In the genomic region with DNA sequence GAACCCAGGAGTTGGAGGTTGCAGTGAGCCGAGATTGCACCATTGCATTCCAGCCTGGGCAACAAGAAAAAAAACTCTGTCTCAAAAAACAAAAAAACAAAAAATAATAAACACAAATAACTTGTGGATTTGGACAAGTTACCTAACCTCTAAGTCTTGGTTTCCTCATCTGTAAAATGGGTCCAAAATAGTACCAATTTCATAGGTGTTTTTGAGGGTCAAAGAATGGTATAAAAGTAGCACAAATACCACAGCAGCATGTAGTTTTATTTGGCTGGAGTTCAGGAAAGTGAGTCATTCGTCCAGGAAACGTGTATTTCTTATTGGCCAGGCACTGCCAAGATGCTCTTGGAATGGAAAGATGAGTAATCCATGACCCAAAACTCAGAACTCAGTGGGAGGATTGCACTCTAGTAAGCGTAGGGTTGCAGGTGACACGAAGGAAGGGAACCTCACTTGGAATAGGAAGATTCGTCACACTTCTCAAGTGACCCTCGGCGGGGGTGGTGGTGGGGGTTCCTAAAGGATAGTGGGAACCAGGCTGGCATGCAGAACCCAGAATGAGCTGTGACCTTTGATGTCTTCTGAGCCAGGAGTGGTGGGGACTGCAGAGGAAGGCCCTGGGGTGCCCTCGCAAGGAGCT, we compare ENCODE assay signal across 8 cellular contexts. TPM values are rescaled to one million over a fixed set of nuclear protein-coding genes. Genes with fewer than 3 reads are reported as not detected.
DNase-seq lines count a peak whose midpoint lies in the region; ATAC-seq lines count a peak whose summit lies in the region.

No MANE protein-coding gene starts in this region.

- peak; percentile 60 for DNase-seq in activated CD4-positive, alpha-beta T cell treated with anti-CD3 and anti-CD28 coated beads for 48 hours
- DNase-seq in activated CD4-positive, alpha-beta T cell treated with anti-CD3 and anti-CD28 coated beads for 1 hour: no peak
- DNase-seq in SK-MEL-5 (ENCODE audit: low read depth, low spot score) (peak; percentile 50), fibroblast of the conjunctiva (ENCODE audit: low read depth) (peak; percentile 95)
- DNase-seq in stimulated activated CD4-positive, alpha-beta T cell treated with anti-CD3 and anti-CD28 coated beads, TNF-alpha, amount 100 ng/mL, for 24 hours (ENCODE audit: low read depth in 3 of 3): peak in 2 of 3 experiments; percentile 11 to 35

- in situ Hi-C loops in SK-MEL-5 (cut with HindIII; ENCODE audit: low pct_unique_long_range_greater_than_20kb, low sequenced_read_pairs): no loop called here

- ATAC-seq in HG02981 (IDR thresholded peaks at IDR 0.05; ENCODE audit: unreplicated experiment) (no peak), GM19467 (IDR thresholded peaks at IDR 0.05; ENCODE audit: unreplicated experiment) (no peak), GM19397 (IDR thresholded peaks at IDR 0.05; ENCODE audit: unreplicated experiment) (no peak)

RNA-seq across cellular contexts. Expression of a gene that starts 24.4 kb away (rescaled TPM):
- 1.9 and 2.1 TPM in 2 replicates for total RNA-seq in SK-MEL-5 (2014; rRNA removed; shearing (Covaris generic))
- polyA plus RNA-seq in SK-MEL-5 (2015; cell fraction: cytosol; rRNA removed): 2.3 and 3.3 TPM in 2 replicates
- 13.3 and 24.3 TPM in 2 replicates for polyA plus RNA-seq in SK-MEL-5 (2015; cell fraction: nucleus; rRNA removed)
